20 cellular contexts compared by ENCODE assay signal in the genomic region with DNA sequence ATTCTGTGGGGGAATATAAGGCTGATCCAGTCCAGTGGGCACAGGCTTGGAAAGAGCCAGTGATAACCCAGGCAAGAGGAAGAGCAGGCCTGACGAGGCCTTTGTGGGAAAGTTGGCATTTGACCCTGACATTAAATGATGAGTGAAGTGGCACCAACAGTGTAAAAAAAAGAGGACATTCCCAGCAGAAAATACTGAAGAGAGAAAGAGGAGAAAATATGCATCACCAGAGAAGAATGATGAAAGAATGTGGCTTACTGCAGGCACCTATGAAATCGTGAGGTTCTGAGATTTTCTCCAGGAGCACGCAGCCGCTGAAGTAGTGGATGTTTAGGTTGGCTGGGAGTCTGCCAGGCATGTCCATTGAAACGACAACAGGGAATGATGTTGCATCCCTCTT. TPM values are rescaled to one million over a fixed set of nuclear protein-coding genes. Genes with fewer than 3 reads are reported as not detected.
"Had no signal": no experiment of that assay in that cellular context is flagged by ENCODE, and none has a peak within 500 bp of the region (broad histone marks: within the 10 kb centered on the region; RNA-seq: fewer than 3 reads in every experiment).

No MANE protein-coding gene starts in this region.

- H3K27ac ChIP-seq: adrenal gland, body of pancreas, lower lobe of right lung, pancreas, tibial nerve had no signal

- H3K27ac Mint-ChIP-seq: activated CD8-positive, alpha-beta memory T cell treated with anti-CD3 and anti-CD28 coated beads, Interleukin-2, amount 10 ng/mL, durations not matched to agents 7 days and 5 days; activated naive CD4-positive, alpha-beta T cell treated with anti-CD3 and anti-CD28 coated beads, Interleukin-2, amount 50 U/mL, for 24 hours; T-cell had no signal

- ATAC-seq: activated CD8-positive, alpha-beta memory T cell treated with anti-CD3 and anti-CD28 coated beads, Interleukin-2, amount 10 ng/mL, durations not matched to agents 7 days and 5 days; body of pancreas; lower lobe of right lung; pancreas; T-cell had no signal

- H3K9me3 ChIP-seq: adrenal gland, body of pancreas, esophagus squamous epithelium, lower lobe of right lung, pancreas, tibial nerve had no signal

- H3K36me3 ChIP-seq: pancreas had no signal

- H3K4me3 Mint-ChIP-seq: activated CD8-positive, alpha-beta memory T cell treated with anti-CD3 and anti-CD28 coated beads, Interleukin-2, amount 10 ng/mL, durations not matched to agents 7 days and 5 days; activated naive CD4-positive, alpha-beta T cell treated with anti-CD3 and anti-CD28 coated beads, Interleukin-2, amount 50 U/mL, for 24 hours; T-cell had no signal

- H3K9me3 Mint-ChIP-seq: activated naive CD4-positive, alpha-beta T cell treated with anti-CD3 and anti-CD28 coated beads, Interleukin-2, amount 50 U/mL, for 24 hours; T-cell had no signal

- H3K36me3 Mint-ChIP-seq: activated CD8-positive, alpha-beta memory T cell treated with anti-CD3 and anti-CD28 coated beads, Interleukin-2, amount 10 ng/mL, durations not matched to agents 7 days and 5 days had no signal

- H3K4me1 Mint-ChIP-seq: activated CD8-positive, alpha-beta memory T cell treated with anti-CD3 and anti-CD28 coated beads, Interleukin-2, amount 10 ng/mL, durations not matched to agents 7 days and 5 days; activated naive CD4-positive, alpha-beta T cell treated with anti-CD3 and anti-CD28 coated beads, Interleukin-2, amount 50 U/mL, for 24 hours had no signal

- H3K4me3 ChIP-seq: adrenal gland, body of pancreas, esophagus squamous epithelium, lower lobe of right lung, pancreas, tibial nerve had no signal

- FAIRE-seq: endothelial cell of umbilical vein, pancreas had no signal

- H3K27me3 ChIP-seq: adrenal gland, body of pancreas, esophagus squamous epithelium, pancreas, tibial nerve had no signal

- DNase-seq: activated CD4-positive, alpha-beta T cell treated with anti-CD3 and anti-CD28 coated beads for 1 hour; activated CD4-positive, alpha-beta T cell treated with anti-CD3 and anti-CD28 coated beads, Interleukin-2, amount 50 U/mL, for 48 hours; activated CD8-positive, alpha-beta memory T cell treated with anti-CD3 and anti-CD28 coated beads, Interleukin-2, amount 10 ng/mL, durations not matched to agents 7 days and 5 days; activated T-cell treated with anti-CD3 and anti-CD28 coated beads, Interleukin-2, amount 50 U/mL, for 1 hour; body of pancreas; central memory CD4-positive, alpha-beta T cell; effector CD8-positive, alpha-beta T cell; esophagus squamous epithelium; glutamatergic neuron; hypothalamus; lower lobe of right lung; pancreas; retina; stimulated activated naive CD4-positive, alpha-beta T cell treated with Interleukin-2 at 50 U/mL for 16 hours; substantia nigra; T-cell had no signal

- H3K4me1 ChIP-seq: adrenal gland, body of pancreas, lower lobe of right lung, pancreas, tibial nerve had no signal

- H3K27me3 Mint-ChIP-seq: activated CD8-positive, alpha-beta memory T cell treated with anti-CD3 and anti-CD28 coated beads, Interleukin-2, amount 10 ng/mL, durations not matched to agents 7 days and 5 days; activated naive CD4-positive, alpha-beta T cell treated with anti-CD3 and anti-CD28 coated beads, Interleukin-2, amount 50 U/mL, for 24 hours; T-cell had no signal

RNA-seq across cellular contexts. Expression of a gene that starts 30.4 kb away (rescaled TPM):
- total RNA-seq: body of pancreas, tibial nerve had no signal
